Comparison of ENCODE assay signal across 8 cellular contexts in the genomic region with DNA sequence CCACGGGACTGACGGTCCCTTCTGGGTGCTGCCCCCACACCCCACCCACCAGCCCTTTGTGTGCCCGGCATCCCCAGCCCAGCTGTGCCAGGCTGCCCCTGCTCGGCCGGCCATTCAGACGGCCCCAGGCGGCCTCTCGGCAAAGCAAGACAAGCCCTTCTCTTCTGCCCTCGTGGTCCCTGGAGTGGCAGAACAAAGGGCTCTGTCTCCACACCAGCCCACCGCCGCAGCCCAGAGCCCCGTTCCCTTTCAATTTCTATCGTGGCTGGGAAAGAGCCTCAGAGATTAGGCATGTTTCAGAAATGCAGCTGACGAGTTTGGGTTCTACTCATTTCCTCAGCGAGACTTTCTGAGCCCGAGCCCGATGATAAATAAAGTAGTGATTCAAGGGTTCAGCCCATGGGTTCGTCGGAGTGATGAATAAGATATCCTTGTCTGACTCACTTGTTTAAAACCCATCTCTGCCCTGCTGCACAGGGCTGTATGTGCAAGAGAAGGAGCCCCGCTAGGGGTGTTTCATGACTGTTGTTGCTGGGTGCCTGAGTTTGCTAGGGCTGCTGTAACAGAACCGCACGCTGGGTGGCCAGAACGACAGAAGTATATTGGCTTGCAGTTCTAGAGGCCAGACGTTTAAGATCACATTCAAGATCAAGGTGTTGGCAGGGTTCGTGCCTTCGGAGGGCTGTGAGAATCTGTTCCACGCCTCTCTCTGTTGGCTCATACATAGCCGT. TPM values are rescaled to one million over a fixed set of nuclear protein-coding genes. Genes with fewer than 3 reads are reported as not detected.
A peak's percentile ranks its signal among the peaks of the same experiment; 100 is the strongest.
DNase-seq lines count a peak whose midpoint lies in the region; ATAC-seq and TF ChIP-seq lines count a peak whose summit lies in the region.

No MANE protein-coding gene starts in this region.

- H3K4me3 ChIP-seq in right atrium auricular region = peak overlapping the region; percentile 31 to 40
- peak overlapping the region; percentile 21 to 42 (median 36) for H3K4me3 ChIP-seq in sigmoid colon

- no peaks in the 10 kb centered on the region for H3K9me3 ChIP-seq in right atrium auricular region
- H3K9me3 ChIP-seq in sigmoid colon = no peaks in the 10 kb centered on the region

- H3K4me1 Mint-ChIP-seq in T-helper 1 cell treated with Interleukin-12 subunit alpha and Interleukin-12 subunit beta and Interleukin-4 antibody, amounts not matched to agents 30 μg/mL and 1 μg/mL, for 36 hours (ENCODE audit: low read depth) = peaks cover 42% of the 10 kb centered on the region

- intact Hi-C loops in sigmoid colon (cut with DNase I) = loop anchor here (2.0 kb wide), 1 partner anchor 27 kb away; no protein-coding TSS in a partner anchor

- ATAC-seq in HG02852 (IDR thresholded peaks at IDR 0.05; ENCODE audit: unreplicated experiment) (peak; percentile 36), GM19397 (IDR thresholded peaks at IDR 0.05; ENCODE audit: unreplicated experiment) (no peak)

- no peak for TF ChIP-seq EP300 in sigmoid colon (IDR thresholded peaks at IDR 0.05)

- H3K9me3 Mint-ChIP-seq in T-helper 1 cell treated with Interleukin-12 subunit alpha and Interleukin-12 subunit beta and Interleukin-4 antibody, amounts not matched to agents 30 μg/mL and 1 μg/mL, for 36 hours = no peaks in the 10 kb centered on the region

- H3K27ac Mint-ChIP-seq in T-helper 1 cell treated with Interleukin-12 subunit alpha and Interleukin-12 subunit beta and Interleukin-4 antibody, amounts not matched to agents 30 μg/mL and 1 μg/mL, for 36 hours = peak overlapping the region; percentile 52

- H3K36me3 ChIP-seq in right atrium auricular region (no peaks in the 10 kb centered on the region), sigmoid colon (no peaks in the 10 kb centered on the region)

- WGBS in sigmoid colon, 2 donors = 53 to 71% methylated on average over 28 of the region's 28 CpGs

- H3K4me1 ChIP-seq in right atrium auricular region (peaks cover 0 to 54% of the 10 kb centered on the region in 2 donors), sigmoid colon (peaks cover 0 to 83% (median 55%) of the 10 kb centered on the region in 4 donors)

- H3K27ac ChIP-seq in right atrium auricular region (peak overlapping the region; percentile 78 to 95), sigmoid colon (peak overlapping the region; percentile 90 to 94 (median 92))

- TF ChIP-seq POLR2A in sigmoid colon (IDR thresholded peaks at IDR 0.05) = peak; percentile 12 to 25

- TF ChIP-seq CTCF in right atrium auricular region (IDR thresholded peaks at IDR 0.05) = peak; percentile 23 to 64
- TF ChIP-seq CTCF in sigmoid colon (IDR thresholded peaks at IDR 0.05) = peak; percentile 62 to 77 (median 64)

- no peaks in the 10 kb centered on the region for H3K27me3 Mint-ChIP-seq in T-helper 1 cell treated with Interleukin-12 subunit alpha and Interleukin-12 subunit beta and Interleukin-4 antibody, amounts not matched to agents 30 μg/mL and 1 μg/mL, for 36 hours (ENCODE audit: low read depth)

- DNase-seq in EL (peak; percentile 99), amygdala (lab: John Stamatoyannopoulos, UW) (peak in 55 of 56 donors; percentile 24 to 90 (median 70)), right atrium auricular region (ENCODE audit: low spot score) (peak; percentile 94), sigmoid colon (peak; percentile 96), NCI-H1105 treated with DMSO at 0.1 percent for 48 hours (lab: John Stamatoyannopoulos, UW) (no peak)

- H3K27me3 ChIP-seq in right atrium auricular region (no peaks in the 10 kb centered on the region), sigmoid colon (no peaks in the 10 kb centered on the region)

- H3K4me3 Mint-ChIP-seq in T-helper 1 cell treated with Interleukin-12 subunit alpha and Interleukin-12 subunit beta and Interleukin-4 antibody, amounts not matched to agents 30 μg/mL and 1 μg/mL, for 36 hours = peak overlapping the region; percentile 62

- H3K36me3 Mint-ChIP-seq in T-helper 1 cell treated with Interleukin-12 subunit alpha and Interleukin-12 subunit beta and Interleukin-4 antibody, amounts not matched to agents 30 μg/mL and 1 μg/mL, for 36 hours (ENCODE audit: low read depth) = peaks cover 7% of the 10 kb centered on the region

RNA-seq across cellular contexts. Expression of a gene that starts 4.3 kb away (rescaled TPM):
- 10 to 100 TPM; 25.4 to 40.8 TPM for total RNA-seq in right atrium auricular region
- 10 to 100 TPM; 42.8 to 95.0 (median 58.3) TPM for total RNA-seq in sigmoid colon
- 10 to 100 TPM; 24.6 to 85.9 (median 29.8) TPM for polyA plus RNA-seq in sigmoid colon

RNA-seq across cellular contexts. Expression of a gene that starts 4.6 kb away (rescaled TPM):
- 1 to 10 TPM; 2.5 to 5.0 TPM for total RNA-seq in right atrium auricular region
- total RNA-seq in sigmoid colon = 10 to 100 TPM in 2 of 4 donors, 1 to 10 TPM in 2; 6.7 to 14.1 (median 11.1) TPM
- 10 to 100 TPM in 2 of 3 donors, 1 to 10 TPM in 1; 9.6 to 14.8 (median 10.4) TPM for polyA plus RNA-seq in sigmoid colon

RNA-seq across cellular contexts. Expression of a gene that starts 53.3 kb away (rescaled TPM):
- total RNA-seq in right atrium auricular region = 10 to 100 TPM in 1 of 2 donors, 1 to 10 TPM in 1; 5.5 to 21.4 TPM
- 10 to 100 TPM in 1 of 4 donors, 1 to 10 TPM in 3; 2.4 to 14.4 (median 5.1) TPM for total RNA-seq in sigmoid colon
- polyA plus RNA-seq in sigmoid colon = 1 to 10 TPM in 2 of 3 donors, under 1 TPM in 1; 0.60 to 2.3 (median 1.8) TPM
